13 cellular contexts compared by ENCODE assay signal in the genomic region with DNA sequence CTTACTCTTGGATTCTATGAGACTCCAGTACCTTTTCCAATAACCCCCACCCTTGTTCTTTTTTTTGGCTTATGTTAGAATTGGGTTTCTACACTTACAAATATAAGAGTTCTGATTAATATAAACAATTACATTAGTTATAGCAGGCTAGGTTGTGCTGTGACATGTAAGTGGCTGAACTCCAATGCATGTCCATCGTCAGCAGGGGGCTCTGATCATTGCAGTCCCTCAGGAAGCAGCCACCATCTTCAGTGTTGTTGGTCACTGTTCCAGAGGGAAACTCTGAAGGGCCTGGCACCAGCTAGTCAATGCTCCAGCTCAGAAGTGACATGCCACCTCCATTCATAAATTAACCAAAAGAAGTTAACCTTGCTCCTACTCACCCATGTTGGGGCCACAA. TPM values are rescaled to one million over a fixed set of nuclear protein-coding genes. Genes with fewer than 3 reads are reported as not detected.
DNase-seq lines count a peak whose midpoint lies in the region; ATAC-seq, FAIRE-seq and TF ChIP-seq lines count a peak whose summit lies in the region.
"Had no signal": no experiment of that assay in that cellular context is flagged by ENCODE, and none has a peak within 500 bp of the region (broad histone marks: within the 10 kb centered on the region; RNA-seq: fewer than 3 reads in every experiment).

No MANE protein-coding gene starts in this region.

- H3K4me1 ChIP-seq in GM23338 (ENCODE audit: insufficient read depth) (peaks cover 4% of the 10 kb centered on the region), upper lobe of right lung (no peaks in the 10 kb centered on the region)

- H3K36me3 ChIP-seq in GM23338 (ENCODE audit: insufficient read depth) (no peaks in the 10 kb centered on the region), upper lobe of right lung (no peaks in the 10 kb centered on the region)

- peak; percentile 38 for ATAC-seq in GM23338
- peak; percentile 62 for ATAC-seq in left lobe of liver
- no peak for ATAC-seq in GM21360 (IDR thresholded peaks at IDR 0.05; ENCODE audit: unreplicated experiment)
- ATAC-seq in upper lobe of right lung, result no peak
- ATAC-seq: natural killer cell had no signal

- TF ChIP-seq CTCF in D721Med (IDR thresholded peaks at IDR 0.05; ENCODE audit: insufficient read depth, missing control alignments) (peak; percentile 21), GM23338 (conservative IDR thresholded peaks at IDR 0.05; ENCODE audit: low read depth in 2 of 2) (peak; percentile 38 to 63), upper lobe of right lung (IDR thresholded peaks at IDR 0.05) (no peak)

- no peaks in the 10 kb centered on the region for H4K20me1 ChIP-seq in GM23338 (replicated peaks; ENCODE audit: insufficient read depth)

- H3K4me1 Mint-ChIP-seq in GM23338, result peaks cover 14% of the 10 kb centered on the region

- no peak overlapping the region for H2AFZ ChIP-seq in GM23338

- H3K36me3 Mint-ChIP-seq in GM23338 (ENCODE audit: low read depth), result peaks cover 10% of the 10 kb centered on the region
- H3K36me3 Mint-ChIP-seq: natural killer cell had no signal

- no peak overlapping the region for H3K27ac Mint-ChIP-seq in GM23338
- H3K27ac Mint-ChIP-seq: natural killer cell had no signal

- H3K4me3 Mint-ChIP-seq in GM23338, result no peak overlapping the region
- H3K4me3 Mint-ChIP-seq: natural killer cell had no signal

- no peaks in the 10 kb centered on the region for H3K79me2 ChIP-seq in GM23338 (replicated peaks; ENCODE audit: insufficient read depth)

- no peaks in the 10 kb centered on the region for H3F3A ChIP-seq in GM23338 (replicated peaks; ENCODE audit: low read depth)

- H3K27ac ChIP-seq in GM23338 (ENCODE audit: low read depth), result no peak overlapping the region
- no peak overlapping the region for H3K27ac ChIP-seq in upper lobe of right lung
- H3K27ac ChIP-seq: dorsolateral prefrontal cortex, stomach had no signal

- intact Hi-C loops in upper lobe of right lung (cut with DNase I), result no loop called here

- no peak for FAIRE-seq in D721Med (lab: Jason Lieb, UNC)

- no peak overlapping the region for H3K4me2 ChIP-seq in GM23338

- DNase-seq in D721Med (ENCODE audit: insufficient read length, low spot score), result no peak
- peak; percentile 55 for DNase-seq in GM23338 (ENCODE audit: low spot score)
- peak; percentile 23 for DNase-seq in SW480 (ENCODE audit: low spot score)
- no peak for DNase-seq in left lobe of liver (ENCODE audit: low spot score)
- no peak for DNase-seq in iPS-NIHi7 (ENCODE audit: extremely low spot score)
- DNase-seq in DMS153 (lab: John Stamatoyannopoulos, UW), result no peak
- DNase-seq in upper lobe of right lung, result no peak
- DNase-seq: dorsolateral prefrontal cortex, GDM1, natural killer cell, NCI-H524 treated with DMSO at 0.1 percent for 48 hours, stomach had no signal

- peaks cover 6% of the 10 kb centered on the region for H3K27me3 Mint-ChIP-seq in GM23338 (ENCODE audit: insufficient read depth, low read depth, poor library complexity)

- no peaks in the 10 kb centered on the region for H3K9me3 ChIP-seq in upper lobe of right lung
- H3K9me3 ChIP-seq: stomach had no signal

- no peak overlapping the region for H3K4me3 ChIP-seq in GM23338
- H3K4me3 ChIP-seq in upper lobe of right lung, result no peak overlapping the region
- H3K4me3 ChIP-seq: dorsolateral prefrontal cortex, stomach had no signal

- H3K9me2 ChIP-seq in GM23338 (ENCODE audit: insufficient read depth), result peaks cover 11% of the 10 kb centered on the region; the same call in 1 of the 2 replicates

- no peaks in the 10 kb centered on the region for H3K9me3 Mint-ChIP-seq in GM23338
- H3K9me3 Mint-ChIP-seq: natural killer cell had no signal

- H3K27me3 ChIP-seq in GM23338 (ENCODE audit: insufficient read depth) (no peaks in the 10 kb centered on the region), upper lobe of right lung (no peaks in the 10 kb centered on the region)
- H3K27me3 ChIP-seq: dorsolateral prefrontal cortex, stomach had no signal

TF ChIP-seq in GM23338, 12 proteins besides CTCF, POLR2A, EP300 and RAD21:
- TF ChIP-seq JUNB (IDR thresholded peaks at IDR 0.05; ENCODE audit: unreplicated experiment), result no peak
- no peak for TF ChIP-seq ETS1 (IDR thresholded peaks at IDR 0.05)

RNA-seq across cellular contexts. Expression of gene LIPT2, which starts 5.6 kb away (rescaled TPM):
- total RNA-seq in GM23338 (2014; rRNA removed; shearing (Covaris generic)), result 16.9 and 19.5 TPM in 2 replicates
- polyA plus RNA-seq in GM23338 (2016; fragmentation: Nextera tagmentation; extraction: Ambion mirVana), result 5.9 and 8.2 TPM in 2 replicates
- total RNA-seq in left lobe of liver (2.7 TPM), upper lobe of right lung (2.1 TPM)

RNA-seq across cellular contexts. Expression of gene KCNE3, which starts 20.5 kb away (rescaled TPM):
- 4.3 and 10.6 TPM in 2 replicates for total RNA-seq in GM23338 (2014; rRNA removed; shearing (Covaris generic))
- 2.3 and 2.4 TPM in 2 replicates for polyA plus RNA-seq in GM23338 (2016; fragmentation: Nextera tagmentation; extraction: Ambion mirVana)
- total RNA-seq in left lobe of liver, result 2.1 TPM
- total RNA-seq in upper lobe of right lung, result 20.9 TPM

Comparison
In these comparisons a context has a peak if more than half of its experiments do, and no peak if none do; other contexts are left out.
1. DNase-seq: peak in GM23338 (single experiment) and SW480 (single experiment); none in D721Med (single experiment), left lobe of liver (single experiment), iPS-NIHi7 (single experiment), DMS153 (single experiment) and upper lobe of right lung (single experiment).
2. ATAC-seq: peak in GM23338 (single experiment) and left lobe of liver (single experiment); none in GM21360 (single experiment) and upper lobe of right lung (single experiment).